ENCODE assay signal across 8 cellular contexts in genomic region chr11:118436639-118437045, GRCh38. TPM values are rescaled to one million over a fixed set of nuclear protein-coding genes. Genes with fewer than 3 reads are reported as not detected.
A peak's percentile ranks its signal among the peaks of the same experiment; 100 is the strongest.
DNase-seq lines count a peak whose midpoint lies in the region; ATAC-seq and TF ChIP-seq lines count a peak whose summit lies in the region.

No MANE protein-coding gene starts in this region.

- H3K9me3 ChIP-seq in muscle layer of duodenum (ENCODE audit: control insufficient read depth in 1 of 2, low read length in 2 of 2), result no peaks in the 10 kb centered on the region

- peak overlapping the region; percentile 97 to 98 for H3K27ac Mint-ChIP-seq in effector memory CD8-positive, alpha-beta T cell
- peak overlapping the region; percentile 94 for H3K27ac Mint-ChIP-seq in type B pancreatic cell

- peak overlapping the region; percentile 98 for H3K4me3 Mint-ChIP-seq in effector memory CD8-positive, alpha-beta T cell
- H3K4me3 Mint-ChIP-seq in type B pancreatic cell, result peak overlapping the region; percentile 92

- DNase-seq in DMS53 (lab: John Stamatoyannopoulos, UW) (peak; percentile 68), DMS53 treated with DMSO at 0.1 percent for 48 hours (lab: John Stamatoyannopoulos, UW; ENCODE audit: unreplicated experiment) (no peak), type B pancreatic cell (ENCODE audit: extremely low spot score, unreplicated experiment) (no peak), GM19240 (ENCODE audit: insufficient read length, low spot score) (no peak)
- peak in 2 of 3 experiments; percentile 56 to 64 for DNase-seq in effector memory CD8-positive, alpha-beta T cell

- H3K36me3 ChIP-seq in muscle layer of duodenum (ENCODE audit: control insufficient read depth in 1 of 2, insufficient read depth in 2 of 2, low read length in 2 of 2), result no peaks in the 10 kb centered on the region

- peak overlapping the region; percentile 98 for H3K27ac ChIP-seq in VCaP
- peak overlapping the region; percentile 83 for H3K27ac ChIP-seq in muscle layer of duodenum (ENCODE audit: low read length)

- H3K9me3 Mint-ChIP-seq in effector memory CD8-positive, alpha-beta T cell, result no peaks in the 10 kb centered on the region
- no peaks in the 10 kb centered on the region for H3K9me3 Mint-ChIP-seq in type B pancreatic cell

- ATAC-seq in HG03095 (IDR thresholded peaks at IDR 0.05; ENCODE audit: unreplicated experiment), result peak; percentile 19
- ATAC-seq in effector memory CD8-positive, alpha-beta T cell (replicated peaks), result peak; percentile 49

- H3K27me3 ChIP-seq in muscle layer of duodenum (ENCODE audit: low read depth, low read length), result no peaks in the 10 kb centered on the region

- peaks cover 6 to 40% of the 10 kb centered on the region in 2 donors for H3K4me1 ChIP-seq in muscle layer of duodenum (ENCODE audit: control insufficient read depth in 1 of 2, insufficient read depth in 2 of 2, low read length in 2 of 2)

- H3K4me3 ChIP-seq in muscle layer of duodenum (ENCODE audit: low read depth in 1 of 2, low read length in 2 of 2), result peak overlapping the region; percentile 65 to 94

- peaks cover 43 to 62% of the 10 kb centered on the region in 2 donors for H3K4me1 Mint-ChIP-seq in effector memory CD8-positive, alpha-beta T cell (ENCODE audit: low read depth in 2 of 2)
- peaks cover 30% of the 10 kb centered on the region for H3K4me1 Mint-ChIP-seq in type B pancreatic cell (ENCODE audit: unreplicated experiment)

- no peaks in the 10 kb centered on the region for H3K27me3 Mint-ChIP-seq in effector memory CD8-positive, alpha-beta T cell
- peaks cover 8% of the 10 kb centered on the region for H3K27me3 Mint-ChIP-seq in type B pancreatic cell

- peaks cover 37% of the 10 kb centered on the region for H3K36me3 Mint-ChIP-seq in effector memory CD8-positive, alpha-beta T cell (ENCODE audit: insufficient read depth)
- H3K36me3 Mint-ChIP-seq in type B pancreatic cell, result peaks cover 6% of the 10 kb centered on the region

- no peak for TF ChIP-seq CTCF in VCaP (conservative IDR thresholded peaks at IDR 0.05)
- no peak for TF ChIP-seq CTCF in type B pancreatic cell (conservative IDR thresholded peaks at IDR 0.05)

RNA-seq across cellular contexts. Expression of gene KMT2A, which starts 0.3 kb away (rescaled TPM):
- total RNA-seq in type B pancreatic cell (ENCODE audit: low replicate concordance), result 45.5 and 71.1 TPM in 2 replicates

RNA-seq across cellular contexts. Expression of gene ATP5MG, which starts 35.2 kb away (rescaled TPM):
- 207 and 263 TPM in 2 replicates for total RNA-seq in type B pancreatic cell (ENCODE audit: low replicate concordance)

Comparison
In these comparisons a context has a peak if more than half of its experiments do, and no peak if none do; other contexts are left out.
1. DNase-seq: peak in DMS53 (single experiment) and effector memory CD8-positive, alpha-beta T cell (2 of 3); none in DMS53 treated with DMSO at 0.1 percent for 48 hours (single experiment), type B pancreatic cell (single experiment) and GM19240 (single experiment).